ENCODE assay signal across 14 cellular contexts in the genomic region with DNA sequence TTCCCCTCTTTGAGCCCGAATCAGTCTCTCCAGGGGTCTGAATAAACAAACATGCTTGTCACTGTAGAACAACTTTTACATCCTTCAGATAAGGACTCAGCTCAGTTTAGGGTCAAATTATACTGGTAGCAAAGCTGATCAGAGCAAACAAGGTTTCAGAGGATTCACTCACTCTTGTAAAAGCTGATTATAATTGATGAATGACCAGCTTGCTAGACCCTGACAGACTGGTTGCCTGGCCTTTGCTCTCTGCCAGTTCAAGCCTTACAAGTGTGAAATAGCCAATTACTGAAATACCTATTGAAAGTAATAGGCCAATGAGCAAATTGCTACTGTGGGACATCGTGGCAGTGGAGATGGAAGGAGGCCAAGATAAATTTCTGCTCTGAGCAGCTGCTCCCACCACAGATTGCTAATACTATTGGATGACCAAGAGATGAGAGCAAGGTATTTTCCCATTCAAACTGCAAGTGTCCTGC.
DNase-seq lines count a peak whose midpoint lies in the region; ATAC-seq and TF ChIP-seq lines count a peak whose summit lies in the region.
"Had no signal": no experiment of that assay in that cellular context is flagged by ENCODE, and none has a peak within 500 bp of the region (broad histone marks: within the 10 kb centered on the region; RNA-seq: fewer than 3 reads in every experiment).

No MANE protein-coding gene starts in this region.

- DNase-seq in DMS 273 treated with DMSO at 0.1 percent for 48 hours (lab: John Stamatoyannopoulos, UW) (peak; percentile 9), NCI-H1105 treated with DMSO at 0.1 percent for 48 hours (lab: John Stamatoyannopoulos, UW) (peak; percentile 93), SHP77 (lab: John Stamatoyannopoulos, UW) (peak; percentile 12 to 41), left kidney (ENCODE audit: low read depth, low spot score) (peak; percentile 58), GM20000 (ENCODE audit: low spot score) (no peak), head of caudate nucleus (no peak)
- DNase-seq in stimulated activated naive CD8-positive, alpha-beta T cell treated with anti-CD3 and anti-CD28 coated beads, Interleukin-15, Interleukin-2, amounts not matched to agents 100 U/mL and 50 U/mL, for 24 hours = no peak
- DNase-seq in activated CD8-positive, alpha-beta memory T cell treated with anti-CD3 and anti-CD28 coated beads for 24 hours = no peak
- DNase-seq: activated CD4-positive, alpha-beta T cell treated with anti-CD3 and anti-CD28 coated beads, Interleukin-2, amount 50 U/mL, for 4 hours; activated T-cell treated with anti-CD3 and anti-CD28 coated beads, Interleukin-2, amount 50 U/mL, for 24 hours; brain microvascular endothelial cell; CD8-positive, alpha-beta T cell; GF-D8; right cardiac atrium had no signal

- no peak for ATAC-seq in stimulated activated naive CD8-positive, alpha-beta T cell treated with anti-CD3 and anti-CD28 coated beads, Interleukin-15, Interleukin-2, amounts not matched to agents 100 U/mL and 50 U/mL, for 24 hours
- ATAC-seq: CD8-positive, alpha-beta T cell; right cardiac atrium had no signal

- intact Hi-C loops in head of caudate nucleus (cut with DNase I) = no loop called here

- no peak for TF ChIP-seq CTCF in GM20000 (IDR thresholded peaks at IDR 0.05; ENCODE audit: extremely low read depth, missing control alignments)

Comparison
In these comparisons a context has a peak if more than half of its experiments do, and no peak if none do; other contexts are left out.
1. DNase-seq: peak in DMS 273 treated with DMSO at 0.1 percent for 48 hours (single experiment), NCI-H1105 treated with DMSO at 0.1 percent for 48 hours (single experiment), SHP77 (2 of 2) and left kidney (single experiment); none in GM20000 (single experiment), head of caudate nucleus (0 of 42), stimulated activated naive CD8-positive, alpha-beta T cell treated with anti-CD3 and anti-CD28 coated beads, Interleukin-15, Interleukin-2, amounts not matched to agents 100 U/mL and 50 U/mL, for 24 hours (single experiment) and activated CD8-positive, alpha-beta memory T cell treated with anti-CD3 and anti-CD28 coated beads for 24 hours (single experiment).